In the genomic region with DNA sequence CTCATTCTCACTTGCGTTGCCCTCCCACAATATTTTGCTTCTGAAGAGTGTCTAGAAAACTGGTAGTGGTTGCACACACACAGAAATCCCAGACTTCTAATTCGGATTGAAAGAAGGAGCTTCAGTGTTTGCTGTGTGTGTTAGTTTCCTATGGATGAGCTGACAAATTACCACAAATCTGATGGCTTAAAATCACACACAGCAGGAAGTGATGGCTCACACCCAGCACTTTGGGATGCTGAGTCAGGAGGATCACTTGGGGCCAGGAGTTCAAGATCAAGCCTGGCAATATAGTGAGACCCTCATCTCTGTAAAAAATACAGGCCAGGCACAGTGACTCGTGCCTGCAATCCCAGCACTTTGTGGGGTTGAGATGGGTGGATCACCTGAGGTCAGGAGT, we compare ENCODE assay signal across 33 cellular contexts.
DNase-seq lines count a peak whose midpoint lies in the region; ATAC-seq and TF ChIP-seq lines count a peak whose summit lies in the region.
"Had no signal": no experiment of that assay in that cellular context is flagged by ENCODE, and none has a peak within 500 bp of the region (broad histone marks: within the 10 kb centered on the region; RNA-seq: fewer than 3 reads in every experiment).

No MANE protein-coding gene starts in this region.

- peaks cover 43 to 44% of the 10 kb centered on the region in 2 donors for H3K4me1 Mint-ChIP-seq in natural killer cell treated with Interleukin-12 subunit alpha and Interleukin-12 subunit beta and Interleukin-15 and Interleukin-18, amount 100 ng/mL, for 72 hours (ENCODE audit: low read depth in 2 of 2)
- H3K4me1 Mint-ChIP-seq in natural killer cell = peaks cover 37 to 52% of the 10 kb centered on the region in 2 donors
- peaks cover 46% of the 10 kb centered on the region for H3K4me1 Mint-ChIP-seq in activated naive CD8-positive, alpha-beta T cell treated with anti-CD3 and anti-CD28 coated beads, Interleukin-2, amount 50 U/mL, for 24 hours

- intact Hi-C loops in natural killer cell (cut with micrococcal nuclease) = no loop called here
- intact Hi-C loops in psoas muscle (cut with DNase I) = no loop called here

- no peaks in the 10 kb centered on the region for H3K36me3 Mint-ChIP-seq in natural killer cell treated with Interleukin-12 subunit alpha and Interleukin-12 subunit beta and Interleukin-15 and Interleukin-18, amount 100 ng/mL, for 72 hours
- no peaks in the 10 kb centered on the region for H3K36me3 Mint-ChIP-seq in natural killer cell
- no peaks in the 10 kb centered on the region for H3K36me3 Mint-ChIP-seq in activated naive CD8-positive, alpha-beta T cell treated with anti-CD3 and anti-CD28 coated beads, Interleukin-2, amount 50 U/mL, for 24 hours (ENCODE audit: low read depth)
- H3K36me3 Mint-ChIP-seq: stimulated activated memory B cell treated with anti-CD40 and anti-IgM and Interleukin-4, amounts not matched to agents 10 μg/mL and 1 μg/mL and 100 μg/mL, for 72 hours had no signal

- no peak overlapping the region for H2AFZ ChIP-seq in mesenchymal stem cell (ENCODE audit: low read depth, low read length)
- H2AFZ ChIP-seq: GM23338 had no signal

- no peak overlapping the region for H3K4me2 ChIP-seq in mesenchymal stem cell (ENCODE audit: low read length, poor library complexity, severe bottlenecking)
- H3K4me2 ChIP-seq: GM23338 had no signal

- no peak overlapping the region for H3K14ac ChIP-seq in mesenchymal stem cell (ENCODE audit: low read length in 2 of 2)

- DNase-seq in natural killer cell treated with Interleukin-12 subunit alpha and Interleukin-12 subunit beta and Interleukin-15 and Interleukin-18, amount 100 ng/mL, for 72 hours (ENCODE audit: low spot score) = no peak
- DNase-seq in natural killer cell = no peak
- DNase-seq in MV-4-11 (lab: John Stamatoyannopoulos, UW) = peak; percentile 27
- no peak for DNase-seq in activated naive CD8-positive, alpha-beta T cell treated with anti-CD3 and anti-CD28 coated beads, Interleukin-2, amount 50 U/mL, for 24 hours
- no peak for DNase-seq in mesenchymal stem cell
- DNase-seq in psoas muscle = no peak
- no peak for DNase-seq in KG1 (lab: John Stamatoyannopoulos, UW)
- no peak for DNase-seq in DMS79 treated with DMSO at 0.1 percent for 48 hours (lab: John Stamatoyannopoulos, UW)
- DNase-seq: ACHN; activated B cell treated with CpG ODN at 0.5 μM for 24 hours; activated CD8-positive, alpha-beta memory T cell treated with anti-CD3 and anti-CD28 coated beads, Interleukin-2, amount 50 U/mL, for 4 hours; activated naive CD8-positive, alpha-beta T cell treated with anti-CD3 and anti-CD28 coated beads, Interleukin-2, amount 10 ng/mL, durations not matched to agents 7 days and 5 days; COR-L47; effector CD8-positive, alpha-beta T cell; GDM1; hippocampal formation; left colon; NCI-H1436; NCI-H2081 treated with DMSO at 0.1 percent for 48 hours; NCI-H226; NCI-H69; pancreas; Peyer's patch; retina; SW 1271; T1000; transverse colon had no signal

- H4K91ac ChIP-seq in mesenchymal stem cell (ENCODE audit: low read length) = no peak overlapping the region

- no peak overlapping the region for H3K4ac ChIP-seq in mesenchymal stem cell (ENCODE audit: low read depth in 1 of 2, low read length in 2 of 2)

- 81% methylated on average over 2 of the region's 3 CpGs for WGBS in mesenchymal stem cell
- 76 to 83% (median 79%) methylated on average over 3 of the region's 3 CpGs for WGBS in psoas muscle, 3 donors

- H3K27ac ChIP-seq in mesenchymal stem cell (ENCODE audit: low read length, poor library complexity, severe bottlenecking) (no peak overlapping the region), psoas muscle (no peak overlapping the region)
- H3K27ac ChIP-seq: ascending aorta, epithelial cell of prostate, pancreas, Peyer's patch, transverse colon had no signal

- no peak overlapping the region for H3K18ac ChIP-seq in mesenchymal stem cell (ENCODE audit: low read depth in 1 of 2, low read length in 2 of 2)

- no peak overlapping the region for H3K4me3 Mint-ChIP-seq in natural killer cell treated with Interleukin-12 subunit alpha and Interleukin-12 subunit beta and Interleukin-15 and Interleukin-18, amount 100 ng/mL, for 72 hours
- no peak overlapping the region for H3K4me3 Mint-ChIP-seq in natural killer cell
- H3K4me3 Mint-ChIP-seq in activated naive CD8-positive, alpha-beta T cell treated with anti-CD3 and anti-CD28 coated beads, Interleukin-2, amount 50 U/mL, for 24 hours = no peak overlapping the region
- H3K4me3 Mint-ChIP-seq: activated B cell treated with CpG ODN at 0.5 μM for 24 hours; activated naive CD8-positive, alpha-beta T cell treated with anti-CD3 and anti-CD28 coated beads, Interleukin-2, amount 10 ng/mL, durations not matched to agents 7 days and 5 days; B cell; GM23338; neural crest cell; stimulated activated memory B cell treated with anti-CD40 and anti-IgM and Interleukin-4, amounts not matched to agents 10 μg/mL and 1 μg/mL and 100 μg/mL, for 72 hours had no signal

- no peak overlapping the region for H3K23ac ChIP-seq in mesenchymal stem cell (ENCODE audit: low read length in 2 of 2)

- H3K9me3 ChIP-seq in mesenchymal stem cell (ENCODE audit: control insufficient read depth, low read length) (no peaks in the 10 kb centered on the region), psoas muscle (no peaks in the 10 kb centered on the region)
- H3K9me3 ChIP-seq: ascending aorta, pancreas, Peyer's patch, transverse colon had no signal

- H2BK15ac ChIP-seq in mesenchymal stem cell (ENCODE audit: low read depth, poor library complexity, severe bottlenecking) = no peak overlapping the region

- no peak for ATAC-seq in natural killer cell treated with Interleukin-12 subunit alpha and Interleukin-12 subunit beta and Interleukin-15 and Interleukin-18, amount 100 ng/mL, for 72 hours
- ATAC-seq in natural killer cell (no peak), psoas muscle (no peak)
- ATAC-seq in activated naive CD8-positive, alpha-beta T cell treated with anti-CD3 and anti-CD28 coated beads, Interleukin-2, amount 50 U/mL, for 24 hours = no peak
- ATAC-seq: GM23338; left colon; pancreas; stimulated activated memory B cell treated with anti-CD40 and anti-IgM and Interleukin-4, amounts not matched to agents 10 μg/mL and 1 μg/mL and 100 μg/mL, for 72 hours had no signal

- no peaks in the 10 kb centered on the region for H3K36me3 ChIP-seq in mesenchymal stem cell (ENCODE audit: control insufficient read depth in 1 of 2, insufficient read depth in 2 of 2, low read depth in 1 of 2, low read length in 2 of 2)
- H3K36me3 ChIP-seq in psoas muscle (ENCODE audit: insufficient read depth in 1 of 2, low read depth in 1 of 2) = no peaks in the 10 kb centered on the region
- H3K36me3 ChIP-seq: ascending aorta, pancreas, Peyer's patch, transverse colon had no signal

- no peaks in the 10 kb centered on the region for H3K27me3 Mint-ChIP-seq in natural killer cell treated with Interleukin-12 subunit alpha and Interleukin-12 subunit beta and Interleukin-15 and Interleukin-18, amount 100 ng/mL, for 72 hours
- H3K27me3 Mint-ChIP-seq in natural killer cell (ENCODE audit: low read depth in 2 of 2) = no peaks in the 10 kb centered on the region
- no peaks in the 10 kb centered on the region for H3K27me3 Mint-ChIP-seq in activated naive CD8-positive, alpha-beta T cell treated with anti-CD3 and anti-CD28 coated beads, Interleukin-2, amount 50 U/mL, for 24 hours
- H3K27me3 Mint-ChIP-seq: activated B cell treated with CpG ODN at 0.5 μM for 24 hours; activated naive CD8-positive, alpha-beta T cell treated with anti-CD3 and anti-CD28 coated beads, Interleukin-2, amount 10 ng/mL, durations not matched to agents 7 days and 5 days; stimulated activated memory B cell treated with anti-CD40 and anti-IgM and Interleukin-4, amounts not matched to agents 10 μg/mL and 1 μg/mL and 100 μg/mL, for 72 hours had no signal

- H2BK5ac ChIP-seq in mesenchymal stem cell (ENCODE audit: low read depth, low read length, poor library complexity, severe bottlenecking) = no peak overlapping the region

- H3K27me3 ChIP-seq in mesenchymal stem cell (ENCODE audit: control insufficient read depth in 1 of 2, insufficient read depth in 1 of 2, low read length in 2 of 2) (no peaks in the 10 kb centered on the region), psoas muscle (ENCODE audit: insufficient read depth in 3 of 3, low read length in 2 of 3) (no peaks in the 10 kb centered on the region)
- H3K27me3 ChIP-seq: ascending aorta, pancreas, Peyer's patch, transverse colon had no signal

- no peaks in the 10 kb centered on the region for H3K9me3 Mint-ChIP-seq in natural killer cell treated with Interleukin-12 subunit alpha and Interleukin-12 subunit beta and Interleukin-15 and Interleukin-18, amount 100 ng/mL, for 72 hours
- H3K9me3 Mint-ChIP-seq in natural killer cell = no peaks in the 10 kb centered on the region
- no peaks in the 10 kb centered on the region for H3K9me3 Mint-ChIP-seq in activated naive CD8-positive, alpha-beta T cell treated with anti-CD3 and anti-CD28 coated beads, Interleukin-2, amount 50 U/mL, for 24 hours
- H3K9me3 Mint-ChIP-seq: activated B cell treated with CpG ODN at 0.5 μM for 24 hours, GM23338, neural crest cell had no signal

- H2BK12ac ChIP-seq in mesenchymal stem cell (ENCODE audit: low read length in 2 of 2) = no peak overlapping the region

- peak overlapping the region; percentile 17 to 41 for H3K27ac Mint-ChIP-seq in natural killer cell treated with Interleukin-12 subunit alpha and Interleukin-12 subunit beta and Interleukin-15 and Interleukin-18, amount 100 ng/mL, for 72 hours
- peak overlapping the region in 1 of 2 donors; percentile 29 for H3K27ac Mint-ChIP-seq in natural killer cell
- H3K27ac Mint-ChIP-seq in activated naive CD8-positive, alpha-beta T cell treated with anti-CD3 and anti-CD28 coated beads, Interleukin-2, amount 50 U/mL, for 24 hours = peak overlapping the region; percentile 46
- H3K27ac Mint-ChIP-seq: activated B cell treated with CpG ODN at 0.5 μM for 24 hours; activated naive CD8-positive, alpha-beta T cell treated with anti-CD3 and anti-CD28 coated beads, Interleukin-2, amount 10 ng/mL, durations not matched to agents 7 days and 5 days; B cell; GM23338; stimulated activated memory B cell treated with anti-CD40 and anti-IgM and Interleukin-4, amounts not matched to agents 10 μg/mL and 1 μg/mL and 100 μg/mL, for 72 hours had no signal

- no peak overlapping the region for H3K9ac ChIP-seq in mesenchymal stem cell (ENCODE audit: low read length)

- no peaks in the 10 kb centered on the region for H3K79me1 ChIP-seq in mesenchymal stem cell (replicated peaks; ENCODE audit: low read length, poor library complexity, severe bottlenecking)

- H3K4me3 ChIP-seq in mesenchymal stem cell (ENCODE audit: insufficient read depth in 1 of 2, low read depth in 1 of 2, low read length in 2 of 2) (no peak overlapping the region), psoas muscle (no peak overlapping the region)
- H3K4me3 ChIP-seq: ascending aorta, GM23338, pancreas, Peyer's patch, transverse colon had no signal

- TF ChIP-seq CTCF in natural killer cell (IDR thresholded peaks at IDR 0.05) (no peak), psoas muscle (IDR thresholded peaks at IDR 0.05) (no peak)

- H4K8ac ChIP-seq in mesenchymal stem cell (ENCODE audit: low read length) = no peak overlapping the region

- no peak overlapping the region for H2BK120ac ChIP-seq in mesenchymal stem cell (ENCODE audit: low read depth, low read length)

- peaks cover 11% of the 10 kb centered on the region for H3K4me1 ChIP-seq in mesenchymal stem cell (ENCODE audit: control insufficient read depth, insufficient read depth, low read depth, low read length)
- H3K4me1 ChIP-seq in psoas muscle = no peaks in the 10 kb centered on the region
- H3K4me1 ChIP-seq: ascending aorta, pancreas, Peyer's patch, transverse colon had no signal

- H2AK5ac ChIP-seq in mesenchymal stem cell (ENCODE audit: low read length, severe bottlenecking) = no peak overlapping the region
